ENCODE assay signal across 8 cellular contexts in genomic region chr12:49061157-49061650, GRCh38. TPM values are rescaled to one million over a fixed set of nuclear protein-coding genes. Genes with fewer than 3 reads are reported as not detected.
DNase-seq lines count a peak whose midpoint lies in the region; ATAC-seq and TF ChIP-seq lines count a peak whose summit lies in the region.

No MANE protein-coding gene starts in this region.

- TF ChIP-seq CTCF in astrocyte of the spinal cord (IDR thresholded peaks at IDR 0.05; ENCODE audit: low read depth, low read length), result no peak
- TF ChIP-seq CTCF in lower lobe of right lung (IDR thresholded peaks at IDR 0.05), result no peak

- in situ Hi-C loops in astrocyte of the spinal cord (cut with HindIII; ENCODE audit: low sequenced_read_pairs), result no loop called here

- no peak for DNase-seq in Right ventricle myocardium inferior (ENCODE audit: missing footprints)
- DNase-seq in Right ventricle myocardium superior, result no peak
- DNase-seq in astrocyte of the spinal cord (ENCODE audit: low read depth, low spot score), result no peak
- DNase-seq in lower lobe of right lung, result no peak

- no peak for TF ChIP-seq POLR2A in GM18505 (IDR thresholded peaks at IDR 0.05; ENCODE audit: borderline replicate concordance, extremely low read depth, insufficient read depth, insufficient read length)

- H3K27ac ChIP-seq in lower lobe of right lung, result peak overlapping the region; percentile 98
- no peak overlapping the region for H3K27ac ChIP-seq in urinary bladder (ENCODE audit: low read depth)

- H3K4me1 ChIP-seq in lower lobe of right lung, result peaks cover 43% of the 10 kb centered on the region
- H3K4me1 ChIP-seq in urinary bladder (ENCODE audit: insufficient read depth), result no peaks in the 10 kb centered on the region

- no peaks in the 10 kb centered on the region for H3K36me3 ChIP-seq in lower lobe of right lung
- H3K36me3 ChIP-seq in urinary bladder (ENCODE audit: insufficient read depth), result no peaks in the 10 kb centered on the region

- H3K27me3 ChIP-seq in lower lobe of right lung (ENCODE audit: low read depth), result no peaks in the 10 kb centered on the region

- H3K4me3 ChIP-seq in astrocyte of the spinal cord (ENCODE audit: low read depth, low read length) (peak overlapping the region; percentile 95), lower lobe of right lung (peak overlapping the region; percentile 95), urinary bladder (ENCODE audit: low read depth, low read length) (peak overlapping the region; percentile 96)

- intact Hi-C loops in Right ventricle myocardium inferior (cut with DNase I) (loop anchor here (2.0 kb wide), 2 partner anchors 42 to 174 kb away; partner anchors contain the start of gene PRKAG1), Right ventricle myocardium superior (cut with DNase I) (no loop called here), lower lobe of right lung (cut with DNase I) (no loop called here)

- H3K9me3 ChIP-seq in lower lobe of right lung, result no peaks in the 10 kb centered on the region

- 7% methylated on average over 16 of the region's 16 CpGs for WGBS in urinary bladder

- ATAC-seq in Right ventricle myocardium inferior, result peak; percentile 0
- ATAC-seq in Right ventricle myocardium superior (ENCODE audit: poor library complexity), result no peak
- ATAC-seq in lower lobe of right lung, result no peak
- ATAC-seq in GM18505 (IDR thresholded peaks at IDR 0.05; ENCODE audit: unreplicated experiment), result no peak
- ATAC-seq in HG02840 (IDR thresholded peaks at IDR 0.05; ENCODE audit: low FRiP score, unreplicated experiment), result no peak
- no peak for ATAC-seq in GM19324 (IDR thresholded peaks at IDR 0.05; ENCODE audit: low FRiP score, unreplicated experiment)

RNA-seq across cellular contexts. Expression of gene KMT2D, which starts 0.6 kb away (rescaled TPM):
- total RNA-seq in Right ventricle myocardium inferior, result 33.5 TPM
- 38.1 TPM for total RNA-seq in Right ventricle myocardium superior
- 114 TPM for total RNA-seq in lower lobe of right lung
- 30.5 TPM for total RNA-seq in urinary bladder
- 22.0 TPM for polyA plus RNA-seq in urinary bladder

RNA-seq across cellular contexts. Expression of gene RHEBL1, which starts 8.6 kb away (rescaled TPM):
- total RNA-seq in Right ventricle myocardium inferior (0.41 TPM), Right ventricle myocardium superior (0.48 TPM), lower lobe of right lung (1.5 TPM), urinary bladder (not detected)
- polyA plus RNA-seq in urinary bladder, result 0.68 TPM

RNA-seq across cellular contexts. Expression of gene DHH, which starts 33.4 kb away (rescaled TPM):
- total RNA-seq in Right ventricle myocardium inferior (0.87 TPM), Right ventricle myocardium superior (0.32 TPM), lower lobe of right lung (1.5 TPM), urinary bladder (2.3 TPM)
- polyA plus RNA-seq in urinary bladder, result 2.7 TPM

RNA-seq across cellular contexts. Expression of gene PRKAG1, which starts 42.6 kb away (rescaled TPM):
- total RNA-seq in Right ventricle myocardium inferior, result 93.8 TPM
- 92.8 TPM for total RNA-seq in Right ventricle myocardium superior
- 49.2 TPM for total RNA-seq in lower lobe of right lung
- 41.8 TPM for total RNA-seq in urinary bladder
- 63.3 TPM for polyA plus RNA-seq in urinary bladder

RNA-seq across cellular contexts. Expression of gene LMBR1L, which starts 49.4 kb away (rescaled TPM):
- total RNA-seq in Right ventricle myocardium inferior, result 26.3 TPM
- 30.0 TPM for total RNA-seq in Right ventricle myocardium superior
- total RNA-seq in lower lobe of right lung, result 61.7 TPM
- 52.4 TPM for total RNA-seq in urinary bladder
- 53.9 TPM for polyA plus RNA-seq in urinary bladder
